Comparison of ENCODE assay signal across 18 cellular contexts in the genomic region with DNA sequence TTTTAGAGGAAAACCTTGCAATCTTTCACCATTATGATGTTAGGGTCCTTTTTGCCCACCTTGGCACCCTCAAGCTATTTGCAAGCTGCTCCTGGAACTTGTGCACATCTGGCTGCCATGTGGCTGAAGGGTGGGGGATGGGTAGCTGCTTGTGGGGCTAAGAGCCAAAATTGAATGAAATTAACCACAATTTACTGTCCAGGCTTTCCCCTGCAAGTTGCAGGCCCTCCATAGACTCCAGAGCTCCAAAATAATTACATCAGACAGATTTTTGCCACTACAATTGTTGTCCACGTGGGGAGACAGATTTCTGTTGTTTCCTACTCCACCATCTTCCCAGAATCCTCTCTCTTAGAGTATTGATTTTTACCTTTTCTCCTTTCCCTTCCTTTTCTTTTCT. TPM values are rescaled to one million over a fixed set of nuclear protein-coding genes. Genes with fewer than 3 reads are reported as not detected.
A peak's percentile ranks its signal among the peaks of the same experiment; 100 is the strongest.
DNase-seq lines count a peak whose midpoint lies in the region; FAIRE-seq and TF ChIP-seq lines count a peak whose summit lies in the region.
"Had no signal": no experiment of that assay in that cellular context is flagged by ENCODE, and none has a peak within 500 bp of the region (broad histone marks: within the 10 kb centered on the region; RNA-seq: fewer than 3 reads in every experiment).

No MANE protein-coding gene starts in this region.

- H3K27me3 Mint-ChIP-seq in nephron (ENCODE audit: low read depth), result no peaks in the 10 kb centered on the region
- H3K27me3 Mint-ChIP-seq: activated naive CD8-positive, alpha-beta T cell treated with anti-CD3 and anti-CD28 coated beads for 36 hours; activated T-cell treated with anti-CD3 and anti-CD28 coated beads, Interleukin-2, amount 50 U/mL, for 24 hours had no signal

- H3K4me1 Mint-ChIP-seq in nephron, result no peaks in the 10 kb centered on the region
- H3K4me1 Mint-ChIP-seq: activated naive CD8-positive, alpha-beta T cell treated with anti-CD3 and anti-CD28 coated beads for 36 hours; neural crest cell had no signal

- FAIRE-seq in frontal cortex (lab: Jason Lieb, UNC) (no peak), GM12892 (lab: Jason Lieb, UNC) (no peak)

- no peaks in the 10 kb centered on the region for H3K9me3 Mint-ChIP-seq in nephron
- H3K9me3 Mint-ChIP-seq: activated naive CD8-positive, alpha-beta T cell treated with anti-CD3 and anti-CD28 coated beads for 36 hours; activated T-cell treated with anti-CD3 and anti-CD28 coated beads, Interleukin-2, amount 50 U/mL, for 24 hours; immature natural killer cell; neural crest cell had no signal

- no peak for TF ChIP-seq POLR2A in GM12892 (IDR thresholded peaks at IDR 0.05; ENCODE audit: low read depth, low read length)

- peak overlapping the region; percentile 41 to 88 (median 69) for H3K27ac Mint-ChIP-seq in nephron
- H3K27ac Mint-ChIP-seq: activated naive CD8-positive, alpha-beta T cell treated with anti-CD3 and anti-CD28 coated beads for 36 hours; activated T-cell treated with anti-CD3 and anti-CD28 coated beads, Interleukin-2, amount 50 U/mL, for 24 hours had no signal

- H3K36me3 Mint-ChIP-seq in nephron (ENCODE audit: low read depth), result peaks cover 70% of the 10 kb centered on the region

- in situ Hi-C loops in KBM-7 (cut with MboI; ENCODE audit: low pct_unique_long_range_greater_than_20kb, low sequenced_read_pairs), result no loop called here
- in situ Hi-C loops in astrocyte of the spinal cord (cut with HindIII; ENCODE audit: low sequenced_read_pairs), result no loop called here
- in situ Hi-C loops in GM13977 (cut with MboI; ENCODE audit: low pct_unique_long_range_greater_than_20kb, low sequenced_read_pairs, unreplicated experiment), result no loop called here

- DNase-seq in ELR (ENCODE audit: low read depth) (peak; percentile 22), KBM-7 (peak; percentile 24), astrocyte of the spinal cord (ENCODE audit: low read depth, low spot score) (peak; percentile 69), GM13977 (ENCODE audit: low spot score) (no peak), frontal cortex (ENCODE audit: low spot score in 2 of 2) (no peak), GM12892 (ENCODE audit: insufficient read length) (no peak)
- DNase-seq: activated CD4-positive, alpha-beta T cell treated with anti-CD3 and anti-CD28 coated beads, Interleukin-2, amount 50 U/mL, for 48 hours; activated naive CD8-positive, alpha-beta T cell treated with anti-CD3 and anti-CD28 coated beads for 36 hours; activated T-cell treated with anti-CD3 and anti-CD28 coated beads, Interleukin-2, amount 50 U/mL, for 24 hours; C1 segment of cervical spinal cord; DMS79 treated with DMSO at 0.1 percent for 48 hours; H7; immature natural killer cell; NCI-H510A treated with DMSO at 0.1 percent for 48 hours; right cardiac atrium; substantia nigra had no signal

- H3K4me3 Mint-ChIP-seq in nephron, result no peak overlapping the region
- H3K4me3 Mint-ChIP-seq: activated naive CD8-positive, alpha-beta T cell treated with anti-CD3 and anti-CD28 coated beads for 36 hours; activated T-cell treated with anti-CD3 and anti-CD28 coated beads, Interleukin-2, amount 50 U/mL, for 24 hours; immature natural killer cell; neural crest cell had no signal

- TF ChIP-seq CTCF in astrocyte of the spinal cord (IDR thresholded peaks at IDR 0.05; ENCODE audit: low read depth, low read length) (no peak), nephron (IDR thresholded peaks at IDR 0.05; ENCODE audit: unreplicated experiment in 3 of 3) (no peak), GM13977 (IDR thresholded peaks at IDR 0.05; ENCODE audit: extremely low read depth, insufficient read depth, missing control alignments) (no peak)

- no peak overlapping the region for H3K4me3 ChIP-seq in astrocyte of the spinal cord (ENCODE audit: low read depth, low read length)

RNA-seq across cellular contexts. Expression of gene PI4K2A, which starts 19.1 kb away (rescaled TPM):
- 11.0 TPM for total RNA-seq in frontal cortex
- 7.2 TPM for polyA plus RNA-seq in GM12892 (2012; ENCODE audit: missing spikeins)

RNA-seq across cellular contexts. Expression of gene MORN4, which starts 26.3 kb away (rescaled TPM):
- 35.5 TPM for total RNA-seq in frontal cortex
- 8.5 TPM for polyA plus RNA-seq in GM12892 (2012; ENCODE audit: missing spikeins)

RNA-seq across cellular contexts. Expression of gene AVPI1, which starts 27.5 kb away (rescaled TPM):
- 2.4 TPM for total RNA-seq in frontal cortex
- polyA plus RNA-seq in GM12892 (2012; ENCODE audit: missing spikeins), result 0.53 TPM

RNA-seq across cellular contexts. Expression of gene MARVELD1, which starts 53.9 kb away (rescaled TPM):
- total RNA-seq in frontal cortex, result 6.1 TPM
- 0.42 TPM for polyA plus RNA-seq in GM12892 (2012; ENCODE audit: missing spikeins)

Comparison
In these comparisons a context has a peak if more than half of its experiments do, and no peak if none do; other contexts are left out.
1. DNase-seq: peak in ELR (single experiment), KBM-7 (single experiment) and astrocyte of the spinal cord (single experiment); none in GM13977 (single experiment), frontal cortex (0 of 2) and GM12892 (single experiment).